8 cellular contexts compared by ENCODE assay signal in genomic region chr4:83548151-83548905, GRCh38. TPM values are rescaled to one million over a fixed set of nuclear protein-coding genes. Genes with fewer than 3 reads are reported as not detected.
DNase-seq lines count a peak whose midpoint lies in the region; TF ChIP-seq lines count a peak whose summit lies in the region.

No MANE protein-coding gene starts in this region.

- no peaks in the 10 kb centered on the region for H3K9me3 ChIP-seq in GM23248 (ENCODE audit: low read depth)

- no peaks in the 10 kb centered on the region for H3K27me3 ChIP-seq in GM23248 (replicated peaks; ENCODE audit: insufficient read depth)

- H3K79me2 ChIP-seq in GM23248 (ENCODE audit: insufficient read depth): no peaks in the 10 kb centered on the region

- H3K9ac ChIP-seq in GM23248: peak overlapping the region; percentile 45

- H3K9me2 ChIP-seq in GM23248 (ENCODE audit: insufficient read depth): no peaks in the 10 kb centered on the region

- peak; percentile 92 for DNase-seq in EL
- DNase-seq in GM23248: peak; percentile 98
- peak; percentile 51 for DNase-seq in Jurkat, Clone E6-1 (ENCODE audit: low read depth, low spot score)
- DNase-seq in SW480 (ENCODE audit: low spot score): peak; percentile 96
- peak; percentile 84 for DNase-seq in amniotic stem cell (lab: John Stamatoyannopoulos, UW)
- DNase-seq in kidney tubule cell (ENCODE audit: low spot score): peak; percentile 99
- peak; percentile 14 to 18 for DNase-seq in stimulated activated CD8-positive, alpha-beta memory T cell treated with anti-CD3 and anti-CD28 coated beads, Interleukin-2, amount 100 ng/mL, for 1 hour (ENCODE audit: low read depth in 2 of 2)
- DNase-seq in nephron progenitor cell: no peak

- H3K4me2 ChIP-seq in GM23248 (ENCODE audit: unreplicated experiment): peak overlapping the region; percentile 25

- H3K4me3 Mint-ChIP-seq in nephron progenitor cell: no peak overlapping the region

- H3K4me1 Mint-ChIP-seq in nephron progenitor cell: peaks cover 27% of the 10 kb centered on the region

- H2AFZ ChIP-seq in GM23248: no peak overlapping the region

- H3F3A ChIP-seq in GM23248 (ENCODE audit: insufficient read depth): peaks cover 36% of the 10 kb centered on the region

- H3K36me3 Mint-ChIP-seq in nephron progenitor cell (ENCODE audit: low read depth): no peaks in the 10 kb centered on the region

- no peak overlapping the region for H3K4me3 ChIP-seq in GM23248
- H3K4me3 ChIP-seq in Jurkat, Clone E6-1 (ENCODE audit: low read length): no peak overlapping the region

- no peaks in the 10 kb centered on the region for H3K9me3 Mint-ChIP-seq in nephron progenitor cell

- WGBS in GM23248 (ENCODE audit: low coverage in 1 of 2, low lambda C conversion rate in 2 of 2, missing lambda C conversion rate in 2 of 2), 2 experiments: 16 to 19% methylated on average over 7 of the region's 7 CpGs

- in situ Hi-C loops in GM23248 (cut with MboI): no loop called here

- peak overlapping the region; percentile 66 for H3K27ac ChIP-seq in GM23248

- H3K27me3 Mint-ChIP-seq in nephron progenitor cell (ENCODE audit: low read depth, poor library complexity): no peaks in the 10 kb centered on the region

- TF ChIP-seq CTCF in nephron progenitor cell (IDR thresholded peaks at IDR 0.05): no peak

- peaks cover 32% of the 10 kb centered on the region for H3K4me1 ChIP-seq in GM23248 (ENCODE audit: insufficient read depth)

- no peaks in the 10 kb centered on the region for H4K20me1 ChIP-seq in GM23248 (ENCODE audit: insufficient read depth)

- no peaks in the 10 kb centered on the region for H3K36me3 ChIP-seq in GM23248 (ENCODE audit: low read depth)

- no peak overlapping the region for H3K27ac Mint-ChIP-seq in nephron progenitor cell

RNA-seq across cellular contexts. Expression of gene GPAT3, which starts 12.4 kb away (rescaled TPM):
- total RNA-seq in GM23248 (2014; rRNA removed; shearing (Covaris generic)): 1.7 and 13.8 TPM in 2 replicates
- polyA plus RNA-seq in GM23248 (2016; fragmentation: Nextera tagmentation; extraction: Ambion mirVana): 2.5 and 3.2 TPM in 2 replicates
- 9.4 TPM for polyA plus RNA-seq in Jurkat, Clone E6-1 (2012; ENCODE audit: insufficient read depth, insufficient read length)
